In the genomic region with DNA sequence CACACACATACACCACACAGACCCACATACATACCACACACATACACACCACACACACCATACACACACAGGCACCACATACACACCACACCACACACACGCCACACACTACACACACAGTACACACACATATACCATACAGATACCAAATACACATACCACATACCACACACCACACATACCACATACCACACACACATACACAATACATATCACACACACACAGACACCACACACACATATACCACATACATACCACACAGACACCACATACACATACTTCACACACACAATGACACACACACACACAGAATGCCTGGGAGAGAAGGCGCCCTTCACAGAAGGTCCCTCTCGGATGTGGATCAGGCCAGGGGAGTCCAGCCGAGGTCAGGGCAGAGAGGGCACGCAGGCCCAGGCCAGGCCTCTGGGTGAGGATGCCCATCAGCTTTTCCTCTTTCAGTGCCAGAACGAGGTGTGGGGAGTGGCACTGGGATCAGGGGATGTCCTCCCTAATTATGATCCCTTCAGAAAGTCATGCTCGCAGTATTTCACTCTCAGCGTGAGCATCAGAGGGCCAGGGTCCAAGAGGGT, we compare ENCODE assay signal across 21 cellular contexts.
"Had no signal": no experiment of that assay in that cellular context is flagged by ENCODE, and none has a peak within 500 bp of the region (broad histone marks: within the 10 kb centered on the region; RNA-seq: fewer than 3 reads in every experiment).

No MANE protein-coding gene starts in this region.

- DNase-seq: activated CD4-positive, alpha-beta T cell treated with anti-CD3 and anti-CD28 coated beads for 1 hour; amygdala; effector memory CD8-positive, alpha-beta T cell; foreskin fibroblast; glutamatergic neuron; hypothalamus; occipital lobe; retina; stimulated activated CD4-positive, alpha-beta T cell treated with anti-CD3 and anti-CD28 coated beads, Interleukin-12 subunit alpha, Interleukin-12 subunit beta, amount 100 ng/mL, for 4 hours; stimulated activated CD4-positive, alpha-beta T cell treated with anti-CD3 and anti-CD28 coated beads, Interleukin-1b, Interleukin-23, amount 100 ng/mL, for 48 hours; stimulated activated CD8-positive, alpha-beta memory T cell treated with anti-CD3 and anti-CD28 coated beads, Interleukin-4, amount 100 ng/mL, for 48 hours; SW 1271; transverse colon had no signal

- H3K27me3 Mint-ChIP-seq: activated naive CD8-positive, alpha-beta T cell; stimulated activated naive CD8-positive, alpha-beta T cell treated with anti-CD3 and anti-CD28 coated beads, Interleukin-15, Interleukin-2, amounts not matched to agents 100 ng/mL and 50 ng/mL, for 24 hours had no signal

- H3K27me3 ChIP-seq: suprapubic skin, transverse colon had no signal

- H3K4me3 ChIP-seq: lung, suprapubic skin, transverse colon had no signal

- H3K27ac Mint-ChIP-seq: activated naive CD8-positive, alpha-beta T cell; effector memory CD8-positive, alpha-beta T cell; mesothelial cell of epicardium; nephron; stimulated activated naive CD8-positive, alpha-beta T cell treated with anti-CD3 and anti-CD28 coated beads, Interleukin-15, Interleukin-2, amounts not matched to agents 100 ng/mL and 50 ng/mL, for 24 hours had no signal

- ATAC-seq: effector memory CD8-positive, alpha-beta T cell; left lobe of liver had no signal

- H3K4me1 Mint-ChIP-seq: mesothelial cell of epicardium, nephron had no signal

- H3K4me3 Mint-ChIP-seq: activated naive CD8-positive, alpha-beta T cell; effector memory CD8-positive, alpha-beta T cell; mesothelial cell of epicardium; nephron; stimulated activated naive CD8-positive, alpha-beta T cell treated with anti-CD3 and anti-CD28 coated beads, Interleukin-15, Interleukin-2, amounts not matched to agents 100 ng/mL and 50 ng/mL, for 24 hours had no signal

- H3K27ac ChIP-seq: suprapubic skin, transverse colon, VCaP had no signal

- H3K4me1 ChIP-seq: suprapubic skin, transverse colon had no signal

- H3K36me3 ChIP-seq: suprapubic skin, transverse colon had no signal
